8 cellular contexts compared by ENCODE assay signal in the genomic region with DNA sequence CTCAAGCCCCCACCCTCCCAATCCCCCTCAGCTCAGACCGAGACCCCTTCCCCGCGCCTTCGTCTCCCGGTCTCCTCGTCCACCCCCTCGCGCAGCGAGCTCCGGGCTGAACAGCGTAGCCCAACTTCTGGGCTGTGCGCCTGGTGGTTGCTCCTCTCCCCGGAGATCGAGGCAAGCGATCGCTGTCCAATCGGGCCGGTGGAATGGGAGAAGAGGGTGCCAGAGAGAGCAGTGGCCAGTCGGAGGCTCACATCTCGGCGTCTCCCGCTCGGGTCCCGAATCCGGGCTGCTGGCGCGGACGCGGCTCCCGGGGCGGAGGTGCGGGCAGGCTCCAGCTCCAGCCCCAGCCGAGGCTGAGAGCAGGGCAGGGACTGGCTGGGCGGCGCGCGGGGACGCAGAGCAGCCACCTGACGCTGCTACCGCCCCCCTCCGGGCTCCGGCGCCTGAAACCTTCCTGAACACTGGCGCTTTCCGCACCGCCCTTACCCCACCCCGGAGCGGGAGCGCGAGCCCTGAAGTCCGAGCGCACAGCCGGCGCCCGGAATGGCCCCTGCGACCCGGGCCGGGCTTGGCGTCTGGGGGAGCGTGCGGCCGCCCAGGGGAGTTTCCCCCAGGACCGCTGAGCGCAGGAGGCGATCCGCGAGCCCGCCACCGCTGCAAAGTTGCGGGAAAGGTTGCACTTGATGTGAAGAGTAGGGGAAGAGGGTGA. TPM values are rescaled to one million over a fixed set of nuclear protein-coding genes. Genes with fewer than 3 reads are reported as not detected.
A peak's percentile ranks its signal among the peaks of the same experiment; 100 is the strongest.
DNase-seq lines count a peak whose midpoint lies in the region; ATAC-seq, FAIRE-seq and TF ChIP-seq lines count a peak whose summit lies in the region.

No MANE protein-coding gene starts in this region.

- TF ChIP-seq POLR2A in vagina (IDR thresholded peaks at IDR 0.05) (no peak), H54 (IDR thresholded peaks at IDR 0.05; ENCODE audit: low read depth, low read length) (no peak)

- H3K27me3 ChIP-seq in vagina: no peaks in the 10 kb centered on the region

- in situ Hi-C loops in G401 (cut with HindIII; ENCODE audit: low sequenced_read_pairs): no loop called here

- no peaks in the 10 kb centered on the region for H3K36me3 ChIP-seq in vagina

- DNase-seq in G401 (ENCODE audit: low spot score) (peak; percentile 9), NCI-H146 (lab: John Stamatoyannopoulos, UW) (peak; percentile 87), left lobe of liver (ENCODE audit: low spot score) (no peak), vagina (ENCODE audit: extremely low spot score in 2 of 2) (no peak), HK-2 (ENCODE audit: unreplicated experiment) (no peak), KG1 (lab: John Stamatoyannopoulos, UW) (no peak), H54 (ENCODE audit: insufficient read length, low spot score) (no peak)

- H3K4me3 ChIP-seq in vagina: peak overlapping the region; percentile 33 to 46

- TF ChIP-seq CTCF in brain (conservative IDR thresholded peaks at IDR 0.05) (peak in 1 of 2 experiments; percentile 49), vagina (IDR thresholded peaks at IDR 0.05) (no peak)

- H3K9me3 ChIP-seq in vagina: no peaks in the 10 kb centered on the region

- ATAC-seq in left lobe of liver: peak; percentile 26

- FAIRE-seq in H54 (lab: Jason Lieb, UNC): no peak

- peaks cover 9% of the 10 kb centered on the region for H3K4me1 ChIP-seq in vagina

- peak overlapping the region; percentile 83 to 91 (median 87) for H3K4me3 Mint-ChIP-seq in brain

- H3K27ac ChIP-seq in vagina: no peak overlapping the region

- peaks cover 62% of the 10 kb centered on the region for H3K27me3 Mint-ChIP-seq in brain

- H3K9me3 Mint-ChIP-seq in brain: peaks cover 0 to 4% (median 0%) of the 10 kb centered on the region in 5 experiments

- peaks cover 24% of the 10 kb centered on the region for H3K4me1 Mint-ChIP-seq in brain

- intact Hi-C loops in vagina (cut with DNase I): no loop called here

- no peaks in the 10 kb centered on the region for H3K36me3 Mint-ChIP-seq in brain

- peak overlapping the region in 1 of 5 experiments; percentile 33 for H3K27ac Mint-ChIP-seq in brain

RNA-seq across cellular contexts. Expression of a gene that starts 0.5 kb away (rescaled TPM):
- total RNA-seq in G401 (2014; rRNA removed; shearing (Covaris generic)): not detected in 2 replicates
- polyA plus RNA-seq in brain (ENCODE audit: insufficient read depth, low read depth, low replicate concordance): 1.6 TPM
- total RNA-seq in left lobe of liver: not detected
- total RNA-seq in vagina: 0.49 TPM

Comparison
In these comparisons a context has a peak if more than half of its experiments do, and no peak if none do; other contexts are left out.
1. DNase-seq: peak in G401 (single experiment) and NCI-H146 (single experiment); none in left lobe of liver (single experiment), vagina (0 of 2), HK-2 (single experiment), KG1 (single experiment) and H54 (single experiment).